In the genomic region with DNA sequence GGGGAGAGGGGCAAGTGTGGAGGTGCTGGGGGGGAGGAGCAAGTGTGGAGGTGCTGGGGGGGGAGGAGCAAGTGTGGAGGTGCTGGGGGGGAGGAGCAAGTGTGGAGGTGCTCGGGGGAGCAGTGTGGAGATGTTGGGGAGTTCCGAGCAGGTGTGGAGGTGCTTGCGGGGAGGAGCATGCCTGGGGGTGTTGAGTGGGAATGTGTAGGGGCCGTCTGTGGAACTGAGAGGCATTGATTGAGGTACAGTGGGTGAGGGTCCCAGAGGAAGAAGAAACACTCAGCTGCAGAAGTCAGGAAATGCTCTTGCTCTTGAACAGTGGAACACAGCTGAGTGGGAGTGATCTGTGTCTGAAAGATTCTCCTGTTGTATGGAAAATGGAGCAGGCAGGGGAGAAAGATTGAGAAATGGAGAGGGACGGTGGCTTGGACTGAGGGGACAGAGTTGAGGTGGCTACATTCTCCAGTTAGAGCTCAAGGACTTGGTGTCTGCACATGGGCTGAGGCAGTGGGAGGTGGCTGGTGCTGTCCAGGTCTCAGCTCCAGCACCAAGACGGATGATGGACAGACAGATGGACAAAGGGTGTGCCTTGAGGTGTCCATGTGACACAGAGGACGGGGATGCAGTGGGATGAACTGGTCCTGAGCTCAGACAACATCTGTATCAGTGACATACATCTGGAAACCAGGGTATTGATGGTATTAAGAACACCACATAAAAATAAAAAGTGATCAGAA, we compare ENCODE assay signal across 21 cellular contexts. TPM values are rescaled to one million over a fixed set of nuclear protein-coding genes. Genes with fewer than 3 reads are reported as not detected.
DNase-seq lines count a peak whose midpoint lies in the region; ATAC-seq and TF ChIP-seq lines count a peak whose summit lies in the region.
"Had no signal": no experiment of that assay in that cellular context is flagged by ENCODE, and none has a peak within 500 bp of the region (broad histone marks: within the 10 kb centered on the region; RNA-seq: fewer than 3 reads in every experiment).

No MANE protein-coding gene starts in this region.

- CTCF ChIA-PET in RWPE1 (lab: Yijun Ruan, JAX): no interaction called here

- no peak for DNase-seq in T-helper 2 cell treated with Interferon-gamma antibody and Interleukin-4, amounts not matched to agents 5 μg/mL and 100 μg/mL, for 36 hours (ENCODE audit: low spot score)
- no peak for DNase-seq in T-helper 2 cell
- DNase-seq in RWPE1 (ENCODE audit: low spot score): no peak
- DNase-seq in activated naive CD8-positive, alpha-beta T cell treated with anti-CD3 and anti-CD28 coated beads, Interleukin-2, amount 50 U/mL, for 24 hours: no peak
- DNase-seq in osteocyte (ENCODE audit: extremely low spot score, unreplicated experiment): peak; percentile 46
- DNase-seq: activated gamma-delta T cell; body of pancreas; DMS153; foreskin melanocyte; H9; left colon; NCI-H1930; NCI-H510A treated with DMSO at 0.1 percent for 48 hours; SHP77 treated with DMSO at 0.1 percent for 48 hours; stimulated activated CD4-positive, alpha-beta T cell treated with anti-CD3 and anti-CD28 coated beads, Interleukin-4, amount 100 ng/mL, for 24 hours had no signal

- ATAC-seq in activated naive CD8-positive, alpha-beta T cell treated with anti-CD3 and anti-CD28 coated beads, Interleukin-2, amount 50 U/mL, for 24 hours: no peak
- ATAC-seq in GM19035 (IDR thresholded peaks at IDR 0.05; ENCODE audit: unreplicated experiment) (no peak), GM18520 (IDR thresholded peaks at IDR 0.05; ENCODE audit: unreplicated experiment) (no peak), GM21360 (IDR thresholded peaks at IDR 0.05; ENCODE audit: unreplicated experiment) (no peak)
- ATAC-seq: body of pancreas, left colon had no signal

- H3K27me3 Mint-ChIP-seq in T-helper 2 cell treated with Interferon-gamma antibody and Interleukin-4, amounts not matched to agents 5 μg/mL and 100 μg/mL, for 36 hours (ENCODE audit: low read depth): no peaks in the 10 kb centered on the region
- H3K27me3 Mint-ChIP-seq in activated naive CD8-positive, alpha-beta T cell treated with anti-CD3 and anti-CD28 coated beads, Interleukin-2, amount 50 U/mL, for 24 hours: no peaks in the 10 kb centered on the region
- H3K27me3 Mint-ChIP-seq in osteocyte (ENCODE audit: unreplicated experiment): no peaks in the 10 kb centered on the region

- TF ChIP-seq CTCF in RWPE1 (conservative IDR thresholded peaks at IDR 0.05; ENCODE audit: low read depth) (no peak), osteocyte (IDR thresholded peaks at IDR 0.05) (no peak)

- H3K9me3 Mint-ChIP-seq in T-helper 2 cell treated with Interferon-gamma antibody and Interleukin-4, amounts not matched to agents 5 μg/mL and 100 μg/mL, for 36 hours: no peaks in the 10 kb centered on the region
- H3K9me3 Mint-ChIP-seq in activated naive CD8-positive, alpha-beta T cell treated with anti-CD3 and anti-CD28 coated beads, Interleukin-2, amount 50 U/mL, for 24 hours: no peaks in the 10 kb centered on the region
- H3K9me3 Mint-ChIP-seq in osteocyte (ENCODE audit: unreplicated experiment): peaks cover 4% of the 10 kb centered on the region
- H3K9me3 Mint-ChIP-seq: H9 had no signal

- POLR2A ChIA-PET in RWPE1 (lab: Yijun Ruan, JAX; ENCODE audit: low non-redundant PET): no interaction called here

- no peak overlapping the region for H3K4me3 Mint-ChIP-seq in T-helper 2 cell treated with Interferon-gamma antibody and Interleukin-4, amounts not matched to agents 5 μg/mL and 100 μg/mL, for 36 hours
- H3K4me3 Mint-ChIP-seq in activated naive CD8-positive, alpha-beta T cell treated with anti-CD3 and anti-CD28 coated beads, Interleukin-2, amount 50 U/mL, for 24 hours: no peak overlapping the region
- H3K4me3 Mint-ChIP-seq in osteocyte (ENCODE audit: unreplicated experiment): no peak overlapping the region
- H3K4me3 Mint-ChIP-seq: H9 had no signal

- peak overlapping the region; percentile 37 for H3K27ac ChIP-seq in RWPE1
- H3K27ac ChIP-seq: 22Rv1, body of pancreas, HL-60, thoracic aorta had no signal

- peaks cover 2% of the 10 kb centered on the region for H3K4me1 Mint-ChIP-seq in T-helper 2 cell treated with Interferon-gamma antibody and Interleukin-4, amounts not matched to agents 5 μg/mL and 100 μg/mL, for 36 hours (ENCODE audit: low read depth)
- H3K4me1 Mint-ChIP-seq in activated naive CD8-positive, alpha-beta T cell treated with anti-CD3 and anti-CD28 coated beads, Interleukin-2, amount 50 U/mL, for 24 hours: no peaks in the 10 kb centered on the region
- H3K4me1 Mint-ChIP-seq in osteocyte (ENCODE audit: unreplicated experiment): no peaks in the 10 kb centered on the region

- peaks cover 18% of the 10 kb centered on the region for H3K36me3 Mint-ChIP-seq in T-helper 2 cell treated with Interferon-gamma antibody and Interleukin-4, amounts not matched to agents 5 μg/mL and 100 μg/mL, for 36 hours (ENCODE audit: low read depth)
- H3K36me3 Mint-ChIP-seq in activated naive CD8-positive, alpha-beta T cell treated with anti-CD3 and anti-CD28 coated beads, Interleukin-2, amount 50 U/mL, for 24 hours (ENCODE audit: low read depth): peaks cover 22% of the 10 kb centered on the region
- H3K36me3 Mint-ChIP-seq in osteocyte (ENCODE audit: unreplicated experiment): peaks cover 39% of the 10 kb centered on the region

- peak overlapping the region; percentile 28 for H3K27ac Mint-ChIP-seq in T-helper 2 cell treated with Interferon-gamma antibody and Interleukin-4, amounts not matched to agents 5 μg/mL and 100 μg/mL, for 36 hours
- peak overlapping the region; percentile 10 for H3K27ac Mint-ChIP-seq in activated naive CD8-positive, alpha-beta T cell treated with anti-CD3 and anti-CD28 coated beads, Interleukin-2, amount 50 U/mL, for 24 hours
- H3K27ac Mint-ChIP-seq in osteocyte (ENCODE audit: unreplicated experiment): no peak overlapping the region

RNA-seq across cellular contexts. Expression of gene NCAPG2, which starts 25.2 kb away (rescaled TPM):
- 17.9 and 19.9 TPM in 2 replicates for total RNA-seq in osteocyte
